Comparison of ENCODE assay signal across 10 cellular contexts in the genomic region with DNA sequence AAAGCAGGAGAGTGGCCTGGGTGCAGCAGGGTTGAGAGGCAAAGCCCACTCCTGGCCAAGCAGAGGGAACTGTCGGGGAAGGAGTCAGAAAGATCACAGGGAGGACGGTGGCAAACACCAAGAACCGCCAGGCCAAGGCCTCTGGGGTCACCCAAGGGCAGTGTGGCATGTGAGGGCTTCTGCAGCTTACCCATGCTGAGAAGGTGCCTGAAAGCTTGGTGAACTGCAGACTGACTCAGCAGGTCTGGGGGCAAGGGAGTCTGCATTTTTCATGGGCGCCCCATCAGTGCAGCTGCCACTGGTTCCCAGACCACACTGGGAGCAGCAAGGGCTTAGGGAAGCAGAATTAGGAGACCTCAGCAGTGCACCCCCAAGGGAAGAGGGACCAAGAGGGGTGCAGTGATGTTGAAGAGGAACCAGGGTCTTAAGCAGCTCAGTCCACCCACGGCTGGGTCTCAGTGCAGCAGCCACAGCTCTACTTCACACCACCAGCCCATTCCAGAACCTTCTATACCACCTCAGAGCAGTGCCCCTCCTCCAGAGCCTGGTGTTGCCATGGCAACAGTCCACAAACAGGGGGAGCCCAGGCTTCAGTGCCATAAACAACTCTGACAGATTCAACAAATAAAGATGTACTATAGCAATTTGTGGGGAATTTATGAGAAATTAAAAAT. TPM values are rescaled to one million over a fixed set of nuclear protein-coding genes. Genes with fewer than 3 reads are reported as not detected.
DNase-seq lines count a peak whose midpoint lies in the region; ATAC-seq and TF ChIP-seq lines count a peak whose summit lies in the region.
"Had no signal": no experiment of that assay in that cellular context is flagged by ENCODE, and none has a peak within 500 bp of the region (broad histone marks: within the 10 kb centered on the region; RNA-seq: fewer than 3 reads in every experiment).

No MANE protein-coding gene starts in this region.

- no peaks in the 10 kb centered on the region for H3K9me3 ChIP-seq in duodenal mucosa (ENCODE audit: control insufficient read depth in 1 of 2, low read length in 2 of 2)
- H3K9me3 ChIP-seq in muscle layer of colon (ENCODE audit: low read length), result no peaks in the 10 kb centered on the region
- no peaks in the 10 kb centered on the region for H3K9me3 ChIP-seq in upper lobe of left lung

- TF ChIP-seq EP300 in upper lobe of left lung (IDR thresholded peaks at IDR 0.05), result no peak

- TF ChIP-seq CTCF in AG09309 (IDR thresholded peaks at IDR 0.05; ENCODE audit: control insufficient read depth, insufficient read depth, low read depth, low read length, missing control alignments) (no peak), RWPE1 (conservative IDR thresholded peaks at IDR 0.05; ENCODE audit: low read depth) (no peak), upper lobe of left lung (IDR thresholded peaks at IDR 0.05) (no peak)

- H3K9ac ChIP-seq in duodenal mucosa (ENCODE audit: low read depth in 1 of 2, low read length in 2 of 2) (peak overlapping the region; percentile 76 to 79), muscle layer of colon (ENCODE audit: low read length) (no peak overlapping the region)

- 77 to 86% methylated on average over 4 to 5 of the region's 5 CpGs for WGBS in upper lobe of left lung, 2 donors

- no peaks in the 10 kb centered on the region for H3K36me3 ChIP-seq in duodenal mucosa (ENCODE audit: control insufficient read depth in 1 of 2, insufficient read depth in 2 of 2, low read length in 2 of 2)
- no peaks in the 10 kb centered on the region for H3K36me3 ChIP-seq in muscle layer of colon (ENCODE audit: insufficient read depth, low read length)
- no peaks in the 10 kb centered on the region for H3K36me3 ChIP-seq in upper lobe of left lung

- H3K4me3 ChIP-seq in AG09309 (ENCODE audit: control insufficient read depth, low read depth, low read length) (no peak overlapping the region), duodenal mucosa (ENCODE audit: low read depth in 1 of 2, low read length in 2 of 2) (peak overlapping the region; percentile 41 to 57), muscle layer of colon (ENCODE audit: low read depth in 1 of 2, low read length in 2 of 2) (no peak overlapping the region), upper lobe of left lung (no peak overlapping the region)

- H3K27me3 ChIP-seq in duodenal mucosa (ENCODE audit: control insufficient read depth in 1 of 2, insufficient read depth in 2 of 2, low read length in 2 of 2), result no peaks in the 10 kb centered on the region
- no peaks in the 10 kb centered on the region for H3K27me3 ChIP-seq in muscle layer of colon (ENCODE audit: control insufficient read depth in 1 of 2, insufficient read depth in 2 of 2, low read length in 2 of 2)
- H3K27me3 ChIP-seq in upper lobe of left lung, result no peaks in the 10 kb centered on the region

- ATAC-seq in upper lobe of left lung (ENCODE audit: low FRiP score in 2 of 2), result no peak

- DNase-seq in AG09309 (ENCODE audit: low read depth), result peak; percentile 34
- no peak for DNase-seq in RWPE1 (ENCODE audit: low spot score)
- DNase-seq in NCI-H2107 treated with DMSO at 0.1 percent for 48 hours (lab: John Stamatoyannopoulos, UW; ENCODE audit: unreplicated experiment), result no peak
- DNase-seq in stimulated activated naive CD4-positive, alpha-beta T cell (lab: John Stamatoyannopoulos, UW), result no peak
- DNase-seq in SK-N-DZ (ENCODE audit: low spot score), result no peak
- no peak for DNase-seq in upper lobe of left lung
- DNase-seq: Kasumi-1, NCI-H510A treated with DMSO at 0.1 percent for 48 hours had no signal

- CTCF ChIA-PET in RWPE1 (lab: Yijun Ruan, JAX), result interaction anchor here (0.6 kb wide), 1 partner anchor 19 kb away, joined by 3 read pairs; no protein-coding TSS in a partner anchor

- POLR2A ChIA-PET in RWPE1 (lab: Yijun Ruan, JAX; ENCODE audit: low non-redundant PET), result no interaction called here

- peak overlapping the region; percentile 59 for H3K27ac ChIP-seq in RWPE1
- H3K27ac ChIP-seq in duodenal mucosa (ENCODE audit: low read depth, low read length), result peak overlapping the region; percentile 68
- H3K27ac ChIP-seq in muscle layer of colon (ENCODE audit: low read depth, low read length), result peak overlapping the region; percentile 73
- H3K27ac ChIP-seq in upper lobe of left lung, result no peak overlapping the region

- H3K4me1 ChIP-seq in duodenal mucosa (ENCODE audit: control insufficient read depth in 1 of 2, insufficient read depth in 2 of 2, low read length in 2 of 2) (peaks cover 68 to 77% of the 10 kb centered on the region in 2 donors), muscle layer of colon (ENCODE audit: insufficient read depth, low read length) (peaks cover 79% of the 10 kb centered on the region), upper lobe of left lung (peaks cover 2 to 14% (median 5%) of the 10 kb centered on the region in 4 donors)

- TF ChIP-seq POLR2A in upper lobe of left lung (IDR thresholded peaks at IDR 0.05), result no peak

RNA-seq across cellular contexts. Expression of gene ITPK1, which starts 59.4 kb away (rescaled TPM):
- 32.3 and 42.2 TPM in 2 replicates for polyA plus RNA-seq in SK-N-DZ (2014; cell fraction: cytosol; rRNA removed)
- polyA plus RNA-seq in SK-N-DZ (2014; cell fraction: nucleus; rRNA removed), result 16.4 and 32.0 TPM in 2 replicates
- 100 to 1,000 TPM in 3 of 6 donors, 10 to 100 TPM in 3; 41.9 to 128 (median 86.1) TPM for total RNA-seq in upper lobe of left lung

Comparison
In these comparisons a context has a peak if more than half of its experiments do, and no peak if none do; other contexts are left out.
1. H3K4me3 ChIP-seq: peak in duodenal mucosa (2 of 2); none in AG09309 (single experiment), muscle layer of colon (0 of 2) and upper lobe of left lung (0 of 4).
2. H3K27ac ChIP-seq: peak in RWPE1 (single experiment), duodenal mucosa (single experiment) and muscle layer of colon (single experiment); none in upper lobe of left lung (0 of 4).